ENCODE assay signal across 1 cellular context in genomic region chr2:186532891-186533290, GRCh38.
A peak's percentile ranks its signal among the peaks of the same experiment; 100 is the strongest.
TF ChIP-seq lines count a peak whose summit lies in the region.

No MANE protein-coding gene starts in this region.

TF ChIP-seq in K562, 482 proteins besides CTCF, POLR2A, EP300 and RAD21 (continued from another document):
- TF ChIP-seq, protein P1, sequence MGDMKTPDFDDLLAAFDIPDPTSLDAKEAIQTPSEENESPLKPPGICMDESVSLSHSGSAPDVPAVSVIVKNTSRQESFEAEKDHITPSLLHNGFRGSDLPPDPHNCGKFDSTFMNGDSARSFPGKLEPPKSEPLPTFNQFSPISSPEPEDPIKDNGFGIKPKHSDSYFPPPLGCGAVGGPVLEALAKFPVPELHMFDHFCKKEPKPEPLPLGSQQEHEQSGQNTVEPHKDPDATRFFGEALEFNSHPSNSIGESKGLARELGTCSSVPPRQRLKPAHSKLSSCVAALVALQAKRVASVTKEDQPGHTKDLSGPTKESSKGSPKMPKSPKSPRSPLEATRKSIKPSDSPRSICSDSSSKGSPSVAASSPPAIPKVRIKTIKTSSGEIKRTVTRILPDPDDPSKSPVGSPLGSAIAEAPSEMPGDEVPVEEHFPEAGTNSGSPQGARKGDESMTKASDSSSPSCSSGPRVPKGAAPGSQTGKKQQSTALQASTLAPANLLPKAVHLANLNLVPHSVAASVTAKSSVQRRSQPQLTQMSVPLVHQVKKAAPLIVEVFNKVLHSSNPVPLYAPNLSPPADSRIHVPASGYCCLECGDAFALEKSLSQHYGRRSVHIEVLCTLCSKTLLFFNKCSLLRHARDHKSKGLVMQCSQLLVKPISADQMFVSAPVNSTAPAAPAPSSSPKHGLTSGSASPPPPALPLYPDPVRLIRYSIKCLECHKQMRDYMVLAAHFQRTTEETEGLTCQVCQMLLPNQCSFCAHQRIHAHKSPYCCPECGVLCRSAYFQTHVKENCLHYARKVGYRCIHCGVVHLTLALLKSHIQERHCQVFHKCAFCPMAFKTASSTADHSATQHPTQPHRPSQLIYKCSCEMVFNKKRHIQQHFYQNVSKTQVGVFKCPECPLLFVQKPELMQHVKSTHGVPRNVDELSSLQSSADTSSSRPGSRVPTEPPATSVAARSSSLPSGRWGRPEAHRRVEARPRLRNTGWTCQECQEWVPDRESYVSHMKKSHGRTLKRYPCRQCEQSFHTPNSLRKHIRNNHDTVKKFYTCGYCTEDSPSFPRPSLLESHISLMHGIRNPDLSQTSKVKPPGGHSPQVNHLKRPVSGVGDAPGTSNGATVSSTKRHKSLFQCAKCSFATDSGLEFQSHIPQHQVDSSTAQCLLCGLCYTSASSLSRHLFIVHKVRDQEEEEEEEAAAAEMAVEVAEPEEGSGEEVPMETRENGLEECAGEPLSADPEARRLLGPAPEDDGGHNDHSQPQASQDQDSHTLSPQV (IDR thresholded peaks at IDR 0.05): no peak
- TF ChIP-seq ARID3A (IDR thresholded peaks at IDR 0.05; ENCODE audit: borderline replicate concordance, low read depth, low read length) (peak; percentile 37; the same call in 1 of the 2 replicates), ARID1B (IDR thresholded peaks at IDR 0.05) (peak; percentile 62), MYBL2 (IDR thresholded peaks at IDR 0.05; ENCODE audit: low read depth) (no peak), MYBL2 (CRISPR knock-in tag; IDR thresholded peaks at IDR 0.05; ENCODE audit: borderline replicate concordance) (no peak), ADNP (tag; IDR thresholded peaks at IDR 0.05) (no peak)
